In the genomic region with DNA sequence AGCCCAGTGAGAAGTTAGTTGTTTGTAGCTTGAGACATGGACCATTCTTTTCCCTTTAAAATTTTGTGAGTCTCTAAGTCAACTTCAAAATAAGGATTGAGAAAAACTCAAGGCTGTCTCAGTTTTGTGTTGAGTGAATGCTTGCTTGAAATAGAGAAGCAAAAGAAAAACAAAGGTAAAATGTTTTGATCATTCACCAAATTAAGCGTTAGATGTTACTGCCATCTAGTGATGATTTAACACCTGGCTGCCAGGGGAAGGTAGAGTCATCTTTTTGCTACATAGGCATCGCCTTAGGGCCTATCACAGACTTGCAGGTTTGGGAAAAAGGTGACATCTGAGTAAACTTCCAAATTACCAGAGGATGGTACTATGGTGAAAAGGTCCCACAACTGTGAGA, we compare ENCODE assay signal across 1 cellular context.
TF ChIP-seq lines count a peak whose summit lies in the region.

No MANE protein-coding gene starts in this region.

TF ChIP-seq in GM12878, 131 proteins besides CTCF, POLR2A, EP300 and RAD21:
- TF ChIP-seq, protein P1, sequence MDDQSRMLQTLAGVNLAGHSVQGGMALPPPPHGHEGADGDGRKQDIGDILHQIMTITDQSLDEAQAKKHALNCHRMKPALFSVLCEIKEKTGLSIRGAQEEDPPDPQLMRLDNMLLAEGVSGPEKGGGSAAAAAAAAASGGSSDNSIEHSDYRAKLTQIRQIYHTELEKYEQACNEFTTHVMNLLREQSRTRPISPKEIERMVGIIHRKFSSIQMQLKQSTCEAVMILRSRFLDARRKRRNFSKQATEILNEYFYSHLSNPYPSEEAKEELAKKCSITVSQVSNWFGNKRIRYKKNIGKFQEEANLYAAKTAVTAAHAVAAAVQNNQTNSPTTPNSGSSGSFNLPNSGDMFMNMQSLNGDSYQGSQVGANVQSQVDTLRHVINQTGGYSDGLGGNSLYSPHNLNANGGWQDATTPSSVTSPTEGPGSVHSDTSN (IDR thresholded peaks at IDR 0.05; ENCODE audit: insufficient replicate concordance, low read depth, low read length): no peak
- TF ChIP-seq RELA (IDR thresholded peaks at IDR 0.05; ENCODE audit: borderline replicate concordance, partially characterized antibody) (no peak), EGR1 (IDR thresholded peaks at IDR 0.05; ENCODE audit: borderline replicate concordance in 1 of 2, low read depth in 2 of 2, low read length in 2 of 2) (no peak), CREB1 (IDR thresholded peaks at IDR 0.05; ENCODE audit: low read depth) (no peak), NR2F1 (conservative IDR thresholded peaks at IDR 0.05) (no peak), NRF1 (conservative IDR thresholded peaks at IDR 0.05; ENCODE audit: low read depth, low read length) (no peak), GATAD2B (conservative IDR thresholded peaks at IDR 0.05; ENCODE audit: low read depth) (no peak), SP1 (IDR thresholded peaks at IDR 0.05; ENCODE audit: low read depth, low read length) (no peak), RBBP5 (conservative IDR thresholded peaks at IDR 0.05) (no peak), POU2F2 (IDR thresholded peaks at IDR 0.05; ENCODE audit: borderline replicate concordance, low read depth, low read length) (no peak), ZBED1 (IDR thresholded peaks at IDR 0.05; ENCODE audit: borderline replicate concordance) (no peak), SIN3A (IDR thresholded peaks at IDR 0.05; ENCODE audit: low read depth, low read length) (no peak)
